8 cellular contexts compared by ENCODE assay signal in genomic region chr14:77025744-77026165, GRCh38. TPM values are rescaled to one million over a fixed set of nuclear protein-coding genes. Genes with fewer than 3 reads are reported as not detected.
DNase-seq lines count a peak whose midpoint lies in the region; ATAC-seq and TF ChIP-seq lines count a peak whose summit lies in the region.

No MANE protein-coding gene starts in this region.

- peaks cover 3% of the 10 kb centered on the region; the same call in 1 of the 2 replicates for H3K36me3 ChIP-seq in H7 (replicated peaks; ENCODE audit: control insufficient read depth, insufficient read depth, low read length)
- H3K36me3 ChIP-seq in skeletal muscle tissue (ENCODE audit: control insufficient read depth in 3 of 3, insufficient read depth in 3 of 3, low read length in 3 of 3) = peaks cover 6 to 11% (median 6%) of the 10 kb centered on the region in 3 donors

- peaks cover 50% of the 10 kb centered on the region for H3K4me1 Mint-ChIP-seq in activated B cell treated with CpG ODN at 0.5 μM for 24 hours

- no peaks in the 10 kb centered on the region for H3K9me3 ChIP-seq in skeletal muscle tissue (ENCODE audit: control insufficient read depth in 3 of 3, low read length in 3 of 3)

- H3K4me3 ChIP-seq in H7 (ENCODE audit: insufficient read depth, low read depth, low read length) = peak overlapping the region; percentile 85
- peak overlapping the region; percentile 77 to 90 (median 81) for H3K4me3 ChIP-seq in skeletal muscle tissue (ENCODE audit: low read length in 3 of 3)

- POLR2A ChIA-PET in activated B cell treated with CpG ODN at 0.5 μM for 24 hours (lab: Charles Lee) = interaction anchor here (1.9 to 6.2 kb wide), 4 partner anchors 15 to 64 kb away, joined by 5 to 149 read pairs (median 78); no protein-coding TSS in a partner anchor

- intact Hi-C loops in activated B cell treated with CpG ODN at 0.5 μM for 24 hours (cut with micrococcal nuclease) (loop anchor here (5.0 kb wide), 1 partner anchor 352 kb away; the partner anchor contains the start of genes SAMD15 and TMED8), left ventricle myocardium superior (cut with micrococcal nuclease) (loop anchor here (10.0 kb wide), 2 partner anchors 71 to 111 kb away; no protein-coding TSS in a partner anchor)

- peak overlapping the region; percentile 90 to 99 (median 94) for H3K9ac ChIP-seq in skeletal muscle tissue (ENCODE audit: low read depth in 1 of 3, low read length in 3 of 3)

- H3K27me3 ChIP-seq in H7 (ENCODE audit: control insufficient read depth, insufficient read depth, low read length) (no peaks in the 10 kb centered on the region), skeletal muscle tissue (ENCODE audit: control insufficient read depth in 3 of 3, insufficient read depth in 3 of 3, low read length in 3 of 3) (no peaks in the 10 kb centered on the region)

- peak; percentile 73 for DNase-seq in H7
- no peak for DNase-seq in activated B cell treated with CpG ODN at 0.5 μM for 24 hours
- DNase-seq in left ventricle myocardium superior = peak; percentile 58
- DNase-seq in OCI-M1 (lab: John Stamatoyannopoulos, UW) = no peak
- DNase-seq in stimulated activated naive CD4-positive, alpha-beta T cell treated with Interleukin-2 at 50 U/mL for 16 hours (lab: John Stamatoyannopoulos, UW) = no peak

- no peak for TF ChIP-seq CTCF in activated B cell treated with CpG ODN at 0.5 μM for 24 hours (IDR thresholded peaks at IDR 0.05)

- peak overlapping the region; percentile 99 for H3K27ac ChIP-seq in skeletal muscle tissue (ENCODE audit: low read depth, low read length)

- peaks cover 52 to 62% (median 55%) of the 10 kb centered on the region in 3 donors for H3K4me1 ChIP-seq in skeletal muscle tissue (ENCODE audit: control insufficient read depth in 3 of 3, insufficient read depth in 3 of 3, low read length in 3 of 3)

- peaks cover 22% of the 10 kb centered on the region for H3K36me3 Mint-ChIP-seq in activated B cell treated with CpG ODN at 0.5 μM for 24 hours (ENCODE audit: low read depth)

- no peaks in the 10 kb centered on the region for H3K27me3 Mint-ChIP-seq in activated B cell treated with CpG ODN at 0.5 μM for 24 hours

- CTCF ChIA-PET in activated B cell treated with CpG ODN at 0.5 μM for 24 hours (lab: Charles Lee) = no interaction called here

- no peaks in the 10 kb centered on the region for H3K9me3 Mint-ChIP-seq in activated B cell treated with CpG ODN at 0.5 μM for 24 hours

- H3K4me3 Mint-ChIP-seq in activated B cell treated with CpG ODN at 0.5 μM for 24 hours = peak overlapping the region; percentile 28

- no peak overlapping the region for H3K27ac Mint-ChIP-seq in activated B cell treated with CpG ODN at 0.5 μM for 24 hours

- no peak for ATAC-seq in activated B cell treated with CpG ODN at 0.5 μM for 24 hours (ENCODE audit: low read depth)
- no peak for ATAC-seq in left ventricle myocardium superior
- no peak for ATAC-seq in HG02571 (IDR thresholded peaks at IDR 0.05; ENCODE audit: unreplicated experiment)
- no peak for ATAC-seq in HG03442 (IDR thresholded peaks at IDR 0.05; ENCODE audit: unreplicated experiment)

RNA-seq across cellular contexts. Expression of gene IRF2BPL, which starts 2.8 kb away (rescaled TPM):
- 142 and 187 TPM in 2 replicates for total RNA-seq in H7 (2014; rRNA removed; shearing (Covaris generic))
- total RNA-seq in activated B cell treated with CpG ODN at 0.5 μM for 24 hours (14.0 and 14.5 TPM in 2 replicates), left ventricle myocardium superior (42.8 TPM), skeletal muscle tissue (20.9 TPM)

Comparison
In these comparisons a context has a peak if more than half of its experiments do, and no peak if none do; other contexts are left out.
1. DNase-seq: peak in H7 (single experiment) and left ventricle myocardium superior (single experiment); none in activated B cell treated with CpG ODN at 0.5 μM for 24 hours (single experiment), OCI-M1 (single experiment) and stimulated activated naive CD4-positive, alpha-beta T cell treated with Interleukin-2 at 50 U/mL for 16 hours (single experiment).